In the genomic region with DNA sequence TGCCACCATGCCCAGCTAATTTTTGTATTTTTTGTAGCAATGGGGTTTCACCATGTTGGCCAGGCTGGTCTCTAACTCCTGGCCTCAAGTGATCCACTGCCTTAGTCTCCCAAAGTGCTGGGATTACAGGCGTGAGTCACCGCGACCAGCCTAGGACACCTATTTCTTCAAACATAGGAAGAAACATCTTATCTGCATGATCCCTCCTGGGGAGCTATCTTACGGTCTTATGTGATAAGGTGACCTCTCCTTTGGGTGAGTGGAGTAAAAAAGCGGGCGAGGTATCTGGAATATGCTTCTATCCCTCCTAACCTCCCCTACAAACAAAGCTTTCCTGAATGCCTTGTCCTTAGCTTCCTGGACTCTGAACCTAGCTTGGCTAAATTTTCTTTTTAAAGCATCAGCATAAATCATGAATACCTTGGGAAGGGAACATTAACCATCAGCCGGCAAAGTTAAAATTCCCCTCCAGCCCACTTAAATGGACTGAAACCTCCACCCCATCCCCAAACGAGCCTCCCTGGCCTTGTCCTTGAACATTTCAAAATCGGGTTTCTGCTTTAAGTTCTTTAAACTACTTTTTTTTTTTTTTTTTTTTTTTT, we compare ENCODE assay signal across 1 cellular context.
TF ChIP-seq lines count a peak whose summit lies in the region.

No MANE protein-coding gene starts in this region.

TF ChIP-seq in K562, 482 proteins besides CTCF, POLR2A, EP300 and RAD21 (continued from another document and continues in another):
- TF ChIP-seq, protein P1, sequence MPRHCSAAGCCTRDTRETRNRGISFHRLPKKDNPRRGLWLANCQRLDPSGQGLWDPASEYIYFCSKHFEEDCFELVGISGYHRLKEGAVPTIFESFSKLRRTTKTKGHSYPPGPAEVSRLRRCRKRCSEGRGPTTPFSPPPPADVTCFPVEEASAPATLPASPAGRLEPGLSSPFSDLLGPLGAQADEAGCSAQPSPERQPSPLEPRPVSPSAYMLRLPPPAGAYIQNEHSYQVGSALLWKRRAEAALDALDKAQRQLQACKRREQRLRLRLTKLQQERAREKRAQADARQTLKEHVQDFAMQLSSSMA (CRISPR knock-in tag; IDR thresholded peaks at IDR 0.05), result no peak
- TF ChIP-seq ZNF263 (CRISPR knock-in tag; IDR thresholded peaks at IDR 0.05; ENCODE audit: borderline replicate concordance), result no peak
- no peak for TF ChIP-seq SUPT5H (IDR thresholded peaks at IDR 0.05)
- TF ChIP-seq, protein P2, sequence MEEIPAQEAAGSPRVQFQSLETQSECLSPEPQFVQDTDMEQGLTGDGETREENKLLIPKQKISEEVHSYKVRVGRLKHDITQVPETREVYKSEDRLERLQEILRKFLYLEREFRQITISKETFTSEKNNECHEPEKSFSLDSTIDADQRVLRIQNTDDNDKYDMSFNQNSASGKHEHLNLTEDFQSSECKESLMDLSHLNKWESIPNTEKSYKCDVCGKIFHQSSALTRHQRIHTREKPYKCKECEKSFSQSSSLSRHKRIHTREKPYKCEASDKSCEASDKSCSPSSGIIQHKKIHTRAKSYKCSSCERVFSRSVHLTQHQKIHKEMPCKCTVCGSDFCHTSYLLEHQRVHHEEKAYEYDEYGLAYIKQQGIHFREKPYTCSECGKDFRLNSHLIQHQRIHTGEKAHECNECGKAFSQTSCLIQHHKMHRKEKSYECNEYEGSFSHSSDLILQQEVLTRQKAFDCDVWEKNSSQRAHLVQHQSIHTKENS (CRISPR knock-in tag; IDR thresholded peaks at IDR 0.05), result no peak
- no peak for TF ChIP-seq HNRNPH1 (optimal IDR thresholded peaks at IDR 0.05; ENCODE audit: low read depth, low read length)
- TF ChIP-seq ZNF146 (CRISPR knock-in tag; IDR thresholded peaks at IDR 0.05; ENCODE audit: unreplicated experiment), result no peak
- TF ChIP-seq SMAD2 (IDR thresholded peaks at IDR 0.05; ENCODE audit: low read depth, low read length), result no peak
- TF ChIP-seq, protein P3, sequence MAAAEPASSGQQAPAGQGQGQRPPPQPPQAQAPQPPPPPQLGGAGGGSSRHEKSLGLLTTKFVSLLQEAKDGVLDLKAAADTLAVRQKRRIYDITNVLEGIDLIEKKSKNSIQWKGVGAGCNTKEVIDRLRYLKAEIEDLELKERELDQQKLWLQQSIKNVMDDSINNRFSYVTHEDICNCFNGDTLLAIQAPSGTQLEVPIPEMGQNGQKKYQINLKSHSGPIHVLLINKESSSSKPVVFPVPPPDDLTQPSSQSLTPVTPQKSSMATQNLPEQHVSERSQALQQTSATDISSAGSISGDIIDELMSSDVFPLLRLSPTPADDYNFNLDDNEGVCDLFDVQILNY (CRISPR knock-in tag; IDR thresholded peaks at IDR 0.05), result no peak
- no peak for TF ChIP-seq TAF9B (IDR thresholded peaks at IDR 0.05; ENCODE audit: partially characterized antibody)
- no peak for TF ChIP-seq LEF1 (IDR thresholded peaks at IDR 0.05)
- no peak for TF ChIP-seq TEAD1 (CRISPR knock-in tag; IDR thresholded peaks at IDR 0.05)
- TF ChIP-seq GABPB2 (CRISPR knock-in tag; conservative IDR thresholded peaks at IDR 0.05), result no peak
- TF ChIP-seq ETS2 (tag; IDR thresholded peaks at IDR 0.05; ENCODE audit: borderline replicate concordance, poor library complexity, severe bottlenecking), result no peak
- TF ChIP-seq, protein P4, sequence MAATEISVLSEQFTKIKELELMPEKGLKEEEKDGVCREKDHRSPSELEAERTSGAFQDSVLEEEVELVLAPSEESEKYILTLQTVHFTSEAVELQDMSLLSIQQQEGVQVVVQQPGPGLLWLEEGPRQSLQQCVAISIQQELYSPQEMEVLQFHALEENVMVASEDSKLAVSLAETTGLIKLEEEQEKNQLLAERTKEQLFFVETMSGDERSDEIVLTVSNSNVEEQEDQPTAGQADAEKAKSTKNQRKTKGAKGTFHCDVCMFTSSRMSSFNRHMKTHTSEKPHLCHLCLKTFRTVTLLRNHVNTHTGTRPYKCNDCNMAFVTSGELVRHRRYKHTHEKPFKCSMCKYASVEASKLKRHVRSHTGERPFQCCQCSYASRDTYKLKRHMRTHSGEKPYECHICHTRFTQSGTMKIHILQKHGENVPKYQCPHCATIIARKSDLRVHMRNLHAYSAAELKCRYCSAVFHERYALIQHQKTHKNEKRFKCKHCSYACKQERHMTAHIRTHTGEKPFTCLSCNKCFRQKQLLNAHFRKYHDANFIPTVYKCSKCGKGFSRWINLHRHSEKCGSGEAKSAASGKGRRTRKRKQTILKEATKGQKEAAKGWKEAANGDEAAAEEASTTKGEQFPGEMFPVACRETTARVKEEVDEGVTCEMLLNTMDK (IDR thresholded peaks at IDR 0.05; ENCODE audit: borderline replicate concordance, insufficient read depth, low read depth, low read length, poor library complexity, severe bottlenecking), result no peak
- TF ChIP-seq ZNF217 (CRISPR knock-in tag; IDR thresholded peaks at IDR 0.05), result no peak
- no peak for TF ChIP-seq KLF13 (tag; IDR thresholded peaks at IDR 0.05; ENCODE audit: borderline replicate concordance, low read depth)
- TF ChIP-seq HCFC1 (IDR thresholded peaks at IDR 0.05; ENCODE audit: low read depth, low read length), result no peak
- no peak for TF ChIP-seq CBFB (CRISPR knock-in tag; IDR thresholded peaks at IDR 0.05)
- no peak for TF ChIP-seq NR3C1 (CRISPR knock-in tag; IDR thresholded peaks at IDR 0.05)
- no peak for TF ChIP-seq ILF3 (IDR thresholded peaks at IDR 0.05; ENCODE audit: borderline replicate concordance)
- TF ChIP-seq ZBED1 (IDR thresholded peaks at IDR 0.05), result no peak
- no peak for TF ChIP-seq KDM4B (IDR thresholded peaks at IDR 0.05; ENCODE audit: borderline replicate concordance in 2 of 2, low read depth in 1 of 2)
- TF ChIP-seq, protein P5, sequence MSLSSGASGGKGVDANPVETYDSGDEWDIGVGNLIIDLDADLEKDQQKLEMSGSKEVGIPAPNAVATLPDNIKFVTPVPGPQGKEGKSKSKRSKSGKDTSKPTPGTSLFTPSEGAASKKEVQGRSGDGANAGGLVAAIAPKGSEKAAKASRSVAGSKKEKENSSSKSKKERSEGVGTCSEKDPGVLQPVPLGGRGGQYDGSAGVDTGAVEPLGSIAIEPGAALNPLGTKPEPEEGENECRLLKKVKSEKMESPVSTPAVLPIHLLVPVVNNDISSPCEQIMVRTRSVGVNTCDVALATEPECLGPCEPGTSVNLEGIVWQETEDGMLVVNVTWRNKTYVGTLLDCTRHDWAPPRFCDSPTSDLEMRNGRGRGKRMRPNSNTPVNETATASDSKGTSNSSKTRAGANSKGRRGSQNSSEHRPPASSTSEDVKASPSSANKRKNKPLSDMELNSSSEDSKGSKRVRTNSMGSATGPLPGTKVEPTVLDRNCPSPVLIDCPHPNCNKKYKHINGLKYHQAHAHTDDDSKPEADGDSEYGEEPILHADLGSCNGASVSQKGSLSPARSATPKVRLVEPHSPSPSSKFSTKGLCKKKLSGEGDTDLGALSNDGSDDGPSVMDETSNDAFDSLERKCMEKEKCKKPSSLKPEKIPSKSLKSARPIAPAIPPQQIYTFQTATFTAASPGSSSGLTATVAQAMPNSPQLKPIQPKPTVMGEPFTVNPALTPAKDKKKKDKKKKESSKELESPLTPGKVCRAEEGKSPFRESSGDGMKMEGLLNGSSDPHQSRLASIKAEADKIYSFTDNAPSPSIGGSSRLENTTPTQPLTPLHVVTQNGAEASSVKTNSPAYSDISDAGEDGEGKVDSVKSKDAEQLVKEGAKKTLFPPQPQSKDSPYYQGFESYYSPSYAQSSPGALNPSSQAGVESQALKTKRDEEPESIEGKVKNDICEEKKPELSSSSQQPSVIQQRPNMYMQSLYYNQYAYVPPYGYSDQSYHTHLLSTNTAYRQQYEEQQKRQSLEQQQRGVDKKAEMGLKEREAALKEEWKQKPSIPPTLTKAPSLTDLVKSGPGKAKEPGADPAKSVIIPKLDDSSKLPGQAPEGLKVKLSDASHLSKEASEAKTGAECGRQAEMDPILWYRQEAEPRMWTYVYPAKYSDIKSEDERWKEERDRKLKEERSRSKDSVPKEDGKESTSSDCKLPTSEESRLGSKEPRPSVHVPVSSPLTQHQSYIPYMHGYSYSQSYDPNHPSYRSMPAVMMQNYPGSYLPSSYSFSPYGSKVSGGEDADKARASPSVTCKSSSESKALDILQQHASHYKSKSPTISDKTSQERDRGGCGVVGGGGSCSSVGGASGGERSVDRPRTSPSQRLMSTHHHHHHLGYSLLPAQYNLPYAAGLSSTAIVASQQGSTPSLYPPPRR (CRISPR knock-in tag; IDR thresholded peaks at IDR 0.05; ENCODE audit: borderline replicate concordance), result no peak
- TF ChIP-seq PML (IDR thresholded peaks at IDR 0.05; ENCODE audit: low read length), result peak; percentile 27; the same call in 1 of the 2 replicates
- TF ChIP-seq ZEB2 (IDR thresholded peaks at IDR 0.05), result peak; percentile 82
- TF ChIP-seq HDGF (IDR thresholded peaks at IDR 0.05), result no peak
- TF ChIP-seq HDAC3 (IDR thresholded peaks at IDR 0.05; ENCODE audit: borderline replicate concordance, partially characterized antibody), result no peak
- TF ChIP-seq MTF1 (CRISPR knock-in tag; IDR thresholded peaks at IDR 0.05; ENCODE audit: borderline replicate concordance), result no peak
- TF ChIP-seq, protein P6, sequence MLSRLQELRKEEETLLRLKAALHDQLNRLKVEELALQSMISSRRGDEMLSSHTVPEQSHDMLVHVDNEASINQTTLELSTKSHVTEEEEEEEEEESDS (CRISPR knock-in tag; IDR thresholded peaks at IDR 0.05), result no peak
- TF ChIP-seq MAFK (IDR thresholded peaks at IDR 0.05; ENCODE audit: low read length), result no peak
- TF ChIP-seq ELF2 (CRISPR knock-in tag; IDR thresholded peaks at IDR 0.05), result no peak
- TF ChIP-seq NFIC (IDR thresholded peaks at IDR 0.05), result no peak
- TF ChIP-seq, protein P7, sequence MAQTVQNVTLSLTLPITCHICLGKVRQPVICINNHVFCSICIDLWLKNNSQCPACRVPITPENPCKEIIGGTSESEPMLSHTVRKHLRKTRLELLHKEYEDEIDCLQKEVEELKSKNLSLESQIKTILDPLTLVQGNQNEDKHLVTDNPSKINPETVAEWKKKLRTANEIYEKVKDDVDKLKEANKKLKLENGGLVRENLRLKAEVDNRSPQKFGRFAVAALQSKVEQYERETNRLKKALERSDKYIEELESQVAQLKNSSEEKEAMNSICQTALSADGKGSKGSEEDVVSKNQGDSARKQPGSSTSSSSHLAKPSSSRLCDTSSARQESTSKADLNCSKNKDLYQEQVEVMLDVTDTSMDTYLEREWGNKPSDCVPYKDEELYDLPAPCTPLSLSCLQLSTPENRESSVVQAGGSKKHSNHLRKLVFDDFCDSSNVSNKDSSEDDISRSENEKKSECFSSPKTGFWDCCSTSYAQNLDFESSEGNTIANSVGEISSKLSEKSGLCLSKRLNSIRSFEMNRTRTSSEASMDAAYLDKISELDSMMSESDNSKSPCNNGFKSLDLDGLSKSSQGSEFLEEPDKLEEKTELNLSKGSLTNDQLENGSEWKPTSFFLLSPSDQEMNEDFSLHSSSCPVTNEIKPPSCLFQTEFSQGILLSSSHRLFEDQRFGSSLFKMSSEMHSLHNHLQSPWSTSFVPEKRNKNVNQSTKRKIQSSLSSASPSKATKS (CRISPR knock-in tag; IDR thresholded peaks at IDR 0.05), result no peak
- TF ChIP-seq FOS (IDR thresholded peaks at IDR 0.05; ENCODE audit: extremely low read depth, insufficient read length), result peak; percentile 1
- TF ChIP-seq FOXJ2 (tag; IDR thresholded peaks at IDR 0.05), result no peak
- TF ChIP-seq TCFL5 (CRISPR knock-in tag; conservative IDR thresholded peaks at IDR 0.05), result no peak
- TF ChIP-seq ZNF124 (CRISPR knock-in tag; IDR thresholded peaks at IDR 0.05), result no peak
- no peak for TF ChIP-seq ZNF197 (CRISPR knock-in tag; IDR thresholded peaks at IDR 0.05; ENCODE audit: low read depth)
- TF ChIP-seq, protein P8, sequence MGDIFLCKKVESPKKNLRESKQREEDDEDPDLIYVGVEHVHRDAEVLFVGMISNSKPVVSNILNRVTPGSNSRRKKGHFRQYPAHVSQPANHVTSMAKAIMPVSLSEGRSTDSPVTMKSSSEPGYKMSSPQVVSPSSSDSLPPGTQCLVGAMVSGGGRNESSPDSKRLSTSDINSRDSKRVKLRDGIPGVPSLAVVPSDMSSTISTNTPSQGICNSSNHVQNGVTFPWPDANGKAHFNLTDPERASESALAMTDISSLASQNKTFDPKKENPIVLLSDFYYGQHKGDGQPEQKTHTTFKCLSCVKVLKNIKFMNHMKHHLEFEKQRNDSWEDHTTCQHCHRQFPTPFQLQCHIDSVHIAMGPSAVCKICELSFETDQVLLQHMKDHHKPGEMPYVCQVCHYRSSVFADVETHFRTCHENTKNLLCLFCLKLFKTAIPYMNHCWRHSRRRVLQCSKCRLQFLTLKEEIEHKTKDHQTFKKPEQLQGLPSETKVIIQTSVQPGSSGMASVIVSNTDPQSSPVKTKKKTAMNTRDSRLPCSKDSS (IDR thresholded peaks at IDR 0.05; ENCODE audit: low read depth, partially characterized antibody), result no peak
- no peak for TF ChIP-seq PHB2 (IDR thresholded peaks at IDR 0.05; ENCODE audit: low read depth)
- no peak for TF ChIP-seq CHCHD3 (CRISPR knock-in tag; IDR thresholded peaks at IDR 0.05)
- no peak for TF ChIP-seq KDM5B (IDR thresholded peaks at IDR 0.05; ENCODE audit: insufficient replicate concordance, low read depth, low read length)
- TF ChIP-seq ZNF41 (CRISPR knock-in tag; conservative IDR thresholded peaks at IDR 0.05), result no peak
- TF ChIP-seq, protein P9, sequence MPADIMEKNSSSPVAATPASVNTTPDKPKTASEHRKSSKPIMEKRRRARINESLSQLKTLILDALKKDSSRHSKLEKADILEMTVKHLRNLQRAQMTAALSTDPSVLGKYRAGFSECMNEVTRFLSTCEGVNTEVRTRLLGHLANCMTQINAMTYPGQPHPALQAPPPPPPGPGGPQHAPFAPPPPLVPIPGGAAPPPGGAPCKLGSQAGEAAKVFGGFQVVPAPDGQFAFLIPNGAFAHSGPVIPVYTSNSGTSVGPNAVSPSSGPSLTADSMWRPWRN (IDR thresholded peaks at IDR 0.05; ENCODE audit: low read depth), result 0 out of 2 replicates have a peak, but pooled peaks have one; percentile 25
- no peak for TF ChIP-seq TAF7 (tag; IDR thresholded peaks at IDR 0.05)
- TF ChIP-seq ZNF830 (CRISPR knock-in tag; IDR thresholded peaks at IDR 0.05), result no peak
- TF ChIP-seq JUNB (CRISPR knock-in tag; conservative IDR thresholded peaks at IDR 0.05), result no peak
- no peak for TF ChIP-seq ZSCAN29 (IDR thresholded peaks at IDR 0.05)
- TF ChIP-seq, protein P10, sequence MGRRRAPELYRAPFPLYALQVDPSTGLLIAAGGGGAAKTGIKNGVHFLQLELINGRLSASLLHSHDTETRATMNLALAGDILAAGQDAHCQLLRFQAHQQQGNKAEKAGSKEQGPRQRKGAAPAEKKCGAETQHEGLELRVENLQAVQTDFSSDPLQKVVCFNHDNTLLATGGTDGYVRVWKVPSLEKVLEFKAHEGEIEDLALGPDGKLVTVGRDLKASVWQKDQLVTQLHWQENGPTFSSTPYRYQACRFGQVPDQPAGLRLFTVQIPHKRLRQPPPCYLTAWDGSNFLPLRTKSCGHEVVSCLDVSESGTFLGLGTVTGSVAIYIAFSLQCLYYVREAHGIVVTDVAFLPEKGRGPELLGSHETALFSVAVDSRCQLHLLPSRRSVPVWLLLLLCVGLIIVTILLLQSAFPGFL (CRISPR knock-in tag; IDR thresholded peaks at IDR 0.05), result no peak
- TF ChIP-seq, protein P11, sequence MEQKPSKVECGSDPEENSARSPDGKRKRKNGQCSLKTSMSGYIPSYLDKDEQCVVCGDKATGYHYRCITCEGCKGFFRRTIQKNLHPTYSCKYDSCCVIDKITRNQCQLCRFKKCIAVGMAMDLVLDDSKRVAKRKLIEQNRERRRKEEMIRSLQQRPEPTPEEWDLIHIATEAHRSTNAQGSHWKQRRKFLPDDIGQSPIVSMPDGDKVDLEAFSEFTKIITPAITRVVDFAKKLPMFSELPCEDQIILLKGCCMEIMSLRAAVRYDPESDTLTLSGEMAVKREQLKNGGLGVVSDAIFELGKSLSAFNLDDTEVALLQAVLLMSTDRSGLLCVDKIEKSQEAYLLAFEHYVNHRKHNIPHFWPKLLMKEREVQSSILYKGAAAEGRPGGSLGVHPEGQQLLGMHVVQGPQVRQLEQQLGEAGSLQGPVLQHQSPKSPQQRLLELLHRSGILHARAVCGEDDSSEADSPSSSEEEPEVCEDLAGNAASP (IDR thresholded peaks at IDR 0.05), result no peak
- TF ChIP-seq CCNT2 (IDR thresholded peaks at IDR 0.05; ENCODE audit: borderline replicate concordance, extremely low read depth, insufficient read length, low read depth, low read length), result peak; percentile 29
- no peak for TF ChIP-seq NFE2 (IDR thresholded peaks at IDR 0.05; ENCODE audit: low read depth)
